In the genomic region with DNA sequence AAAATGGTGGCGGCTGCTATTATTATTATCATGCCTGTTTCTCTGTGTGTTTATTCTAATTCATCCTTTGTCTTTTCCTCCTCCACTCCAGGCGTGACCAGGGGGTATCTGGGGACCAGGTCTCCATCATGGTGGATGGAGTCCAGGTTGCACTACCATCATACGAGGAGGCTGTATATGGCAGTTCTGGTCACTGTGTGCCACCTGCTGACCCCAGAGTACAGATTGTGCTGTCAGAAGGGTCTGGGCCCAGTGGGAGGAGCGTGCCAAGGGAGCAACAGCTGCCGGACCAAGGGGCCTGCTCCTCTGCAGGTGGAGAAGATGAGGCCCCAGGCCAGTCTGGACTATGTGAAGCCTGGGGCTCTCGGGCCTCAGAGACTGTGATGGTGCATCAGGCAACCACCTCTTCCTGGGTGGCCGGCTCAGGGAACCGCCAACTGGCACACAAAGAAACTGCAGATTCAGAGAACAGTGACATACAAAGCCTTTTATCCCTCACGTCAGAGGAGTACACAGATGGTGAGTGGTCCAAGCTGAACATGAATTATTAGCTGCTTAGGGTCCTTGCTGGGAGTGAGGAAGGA, we compare ENCODE assay signal across 8 cellular contexts. TPM values are rescaled to one million over a fixed set of nuclear protein-coding genes. Genes with fewer than 3 reads are reported as not detected.
DNase-seq lines count a peak whose midpoint lies in the region; ATAC-seq and TF ChIP-seq lines count a peak whose summit lies in the region.

No MANE protein-coding gene starts in this region.

- H3K9me3 ChIP-seq in heart right ventricle = no peaks in the 10 kb centered on the region

- H3K9me3 Mint-ChIP-seq in HFFc6 (no peaks in the 10 kb centered on the region), glutamatergic neuron (ENCODE audit: unreplicated experiment) (peaks cover 30% of the 10 kb centered on the region)

- H3K4me1 Mint-ChIP-seq in HFFc6 (ENCODE audit: low read depth) (no peaks in the 10 kb centered on the region), glutamatergic neuron (ENCODE audit: low read depth, unreplicated experiment) (peaks cover 55% of the 10 kb centered on the region)

- H3K36me3 Mint-ChIP-seq in HFFc6 (ENCODE audit: low read depth) (no peaks in the 10 kb centered on the region), glutamatergic neuron (ENCODE audit: unreplicated experiment) (no peaks in the 10 kb centered on the region)

- DNase-seq in HFFc6 (peak; percentile 31), UCSD-AML1 (lab: John Stamatoyannopoulos, UW; ENCODE audit: unreplicated experiment) (peak; percentile 28), glutamatergic neuron (peak; percentile 76), NK-92 (lab: John Stamatoyannopoulos, UW; ENCODE audit: unreplicated experiment) (no peak), heart right ventricle (no peak), GM10266 (ENCODE audit: extremely low spot score) (no peak), SKM-1 treated with dmso at 0.1 percent for 144 hours (lab: John Stamatoyannopoulos, UW; ENCODE audit: unreplicated experiment) (no peak)

- intact Hi-C loops in heart right ventricle (cut with DNase I) = no loop called here

- no peak for ATAC-seq in heart right ventricle

- TF ChIP-seq CTCF in C4-2B (conservative IDR thresholded peaks at IDR 0.05) = peak; percentile 45
- TF ChIP-seq CTCF in HFFc6 (IDR thresholded peaks at IDR 0.05) = peak; percentile 55
- TF ChIP-seq CTCF in glutamatergic neuron (IDR thresholded peaks at IDR 0.05; ENCODE audit: partially characterized antibody, unreplicated experiment) = no peak
- TF ChIP-seq CTCF in heart right ventricle (IDR thresholded peaks at IDR 0.05) = peak in 2 of 9 donors; percentile 6 to 11
- no peak for TF ChIP-seq CTCF in GM10266 (IDR thresholded peaks at IDR 0.05; ENCODE audit: control insufficient read depth, insufficient read depth, low read depth, missing control alignments)

- H3K27ac ChIP-seq in C4-2B (no peak overlapping the region), heart right ventricle (peak overlapping the region in 1 of 10 donors; percentile 88)

- H3K27me3 ChIP-seq in heart right ventricle = no peaks in the 10 kb centered on the region

- H3K27me3 Mint-ChIP-seq in HFFc6 (ENCODE audit: insufficient read depth) (peaks cover 3% of the 10 kb centered on the region), glutamatergic neuron (ENCODE audit: unreplicated experiment) (peaks cover 31% of the 10 kb centered on the region)

- H3K4me1 ChIP-seq in heart right ventricle = peaks cover 27 to 81% (median 53%) of the 10 kb centered on the region in 9 donors

- peaks cover 0 to 100% (median 24%) of the 10 kb centered on the region in 9 donors for H3K36me3 ChIP-seq in heart right ventricle

- 85 to 87% methylated on average over 9 of the region's 9 CpGs for WGBS in heart right ventricle, 2 donors

- no peak overlapping the region for H3K4me3 Mint-ChIP-seq in HFFc6
- peak overlapping the region; percentile 64 for H3K4me3 Mint-ChIP-seq in glutamatergic neuron (ENCODE audit: unreplicated experiment)

- H3K27ac Mint-ChIP-seq in HFFc6 (no peak overlapping the region), glutamatergic neuron (ENCODE audit: unreplicated experiment) (peak overlapping the region; percentile 99)

- H3K4me3 ChIP-seq in heart right ventricle = no peak overlapping the region

RNA-seq across cellular contexts. Expression of a gene that starts 58.3 kb away (rescaled TPM):
- 100 to 1,000 TPM; 162 to 221 (median 185) TPM for total RNA-seq in HFFc6 (2021; fragmentation: NEBNext Ultra II Directional; extraction: Animal tissue kit (Norgen Biotek cat#: 25700))
- total RNA-seq in glutamatergic neuron (ENCODE audit: unreplicated experiment) (319 TPM), heart right ventricle (100 to 1,000 TPM; 149 to 221 (median 173) TPM)
- polyA plus RNA-seq in heart right ventricle = 100 to 1,000 TPM; 135 to 310 TPM

Comparison
In these comparisons a context has a peak if more than half of its experiments do, and no peak if none do; other contexts are left out.
1. CTCF ChIP-seq: peak in C4-2B (single experiment) and HFFc6 (single experiment); none in glutamatergic neuron (single experiment) and GM10266 (single experiment).
2. DNase-seq: peak in HFFc6 (single experiment), UCSD-AML1 (single experiment) and glutamatergic neuron (single experiment); none in NK-92 (single experiment), heart right ventricle (0 of 2), GM10266 (single experiment) and SKM-1 treated with dmso at 0.1 percent for 144 hours (single experiment).